ENCODE assay signal across 1 cellular context in the genomic region with DNA sequence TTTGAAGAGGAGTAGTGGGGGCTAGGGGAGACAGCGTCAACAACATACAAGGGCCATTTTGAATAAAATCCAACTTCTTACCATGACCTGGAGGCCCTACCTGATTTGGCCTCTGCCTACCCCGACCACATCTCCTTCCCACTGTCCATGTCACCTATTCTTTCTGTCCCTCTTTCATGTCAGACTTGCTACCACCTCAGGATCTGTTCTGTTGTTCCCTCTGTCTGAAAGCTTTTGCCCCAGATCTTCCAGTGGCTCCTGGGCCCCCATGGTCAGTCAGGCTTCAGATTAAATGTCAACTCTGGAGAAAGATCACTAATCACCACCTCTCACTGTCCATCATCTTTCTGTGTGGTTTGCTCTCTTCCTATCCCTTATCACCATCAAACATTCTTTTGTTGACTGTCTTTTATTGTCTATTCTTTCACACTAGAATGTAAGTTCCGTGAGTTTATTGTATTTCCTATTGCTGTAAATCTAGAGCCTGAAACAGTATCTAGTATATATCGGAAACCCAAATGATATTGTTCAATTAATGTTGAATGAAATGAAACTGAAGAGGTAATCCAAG.
TF ChIP-seq lines count a peak whose summit lies in the region.

No MANE protein-coding gene starts in this region.

TF ChIP-seq in H1, 55 proteins besides CTCF, POLR2A, EP300 and RAD21:
- TF ChIP-seq JUN (IDR thresholded peaks at IDR 0.05; ENCODE audit: low read depth, low read length), result no peak
- TF ChIP-seq SAP30 (IDR thresholded peaks at IDR 0.05; ENCODE audit: insufficient read depth, insufficient replicate concordance, low read length), result no peak
- no peak for TF ChIP-seq HDAC2 (IDR thresholded peaks at IDR 0.05; ENCODE audit: borderline replicate concordance in 1 of 2, low read depth in 2 of 2, low read length in 2 of 2)
- TF ChIP-seq SP2 (IDR thresholded peaks at IDR 0.05; ENCODE audit: low read length), result no peak
- TF ChIP-seq YY1 (IDR thresholded peaks at IDR 0.05; ENCODE audit: low read depth, low read length), result no peak
- no peak for TF ChIP-seq PHF8 (conservative IDR thresholded peaks at IDR 0.05; ENCODE audit: low read depth, low read length)
- no peak for TF ChIP-seq KDM1A (IDR thresholded peaks at IDR 0.05; ENCODE audit: borderline replicate concordance, low read length)
- TF ChIP-seq NRF1 (IDR thresholded peaks at IDR 0.05; ENCODE audit: low read depth, low read length), result no peak
- TF ChIP-seq TCF12 (IDR thresholded peaks at IDR 0.05; ENCODE audit: low read depth, low read length), result no peak
- TF ChIP-seq RXRA (IDR thresholded peaks at IDR 0.05; ENCODE audit: insufficient read depth, low read depth, low read length), result no peak
- TF ChIP-seq CHD2 (IDR thresholded peaks at IDR 0.05; ENCODE audit: low read length), result no peak
- no peak for TF ChIP-seq ATF2 (IDR thresholded peaks at IDR 0.05; ENCODE audit: low read length)
- TF ChIP-seq ASH2L (IDR thresholded peaks at IDR 0.05; ENCODE audit: low read length), result no peak
- no peak for TF ChIP-seq CBX8 (IDR thresholded peaks at IDR 0.05; ENCODE audit: borderline replicate concordance, low read depth, low read length)
- no peak for TF ChIP-seq SP1 (IDR thresholded peaks at IDR 0.05; ENCODE audit: low read depth, low read length)
- no peak for TF ChIP-seq SRF (IDR thresholded peaks at IDR 0.05; ENCODE audit: low read depth, low read length)
- no peak for TF ChIP-seq KDM4A (IDR thresholded peaks at IDR 0.05; ENCODE audit: low read depth, low read length, severe bottlenecking)
- TF ChIP-seq NANOG (IDR thresholded peaks at IDR 0.05; ENCODE audit: insufficient read depth, low read depth, low read length, poor library complexity, severe bottlenecking), result no peak
